ENCODE assay signal across 8 cellular contexts in genomic region chr4:112049119-112049518, GRCh38.
ATAC-seq lines count a peak whose summit lies in the region.
"Not testable (repeated sequence)": the region's sequence is repeated elsewhere in the genome, so short reads cannot be mapped to it uniquely, and the experiment has no call there.

No MANE protein-coding gene starts in this region.

- not testable (repeated sequence) for H3K27me3 Mint-ChIP-seq in stimulated activated memory B cell treated with anti-CD40 and anti-IgM and Interleukin-4, amounts not matched to agents 10 μg/mL and 1 μg/mL and 100 μg/mL, for 72 hours

- not testable (repeated sequence) for H3K36me3 Mint-ChIP-seq in stimulated activated memory B cell treated with anti-CD40 and anti-IgM and Interleukin-4, amounts not matched to agents 10 μg/mL and 1 μg/mL and 100 μg/mL, for 72 hours

- H3K4me1 Mint-ChIP-seq in stimulated activated memory B cell treated with anti-CD40 and anti-IgM and Interleukin-4, amounts not matched to agents 10 μg/mL and 1 μg/mL and 100 μg/mL, for 72 hours: not testable (repeated sequence)

- ATAC-seq in GM18517 (IDR thresholded peaks at IDR 0.05; ENCODE audit: unreplicated experiment) (peak; percentile 90), GM19035 (IDR thresholded peaks at IDR 0.05; ENCODE audit: unreplicated experiment) (peak; percentile 67), GM21360 (IDR thresholded peaks at IDR 0.05; ENCODE audit: unreplicated experiment) (peak; percentile 96), GM21717 (IDR thresholded peaks at IDR 0.05; ENCODE audit: unreplicated experiment) (peak; percentile 93), HG02798 (IDR thresholded peaks at IDR 0.05; ENCODE audit: poor library complexity, unreplicated experiment) (peak; percentile 78), HG03066 (IDR thresholded peaks at IDR 0.05; ENCODE audit: low read depth, unreplicated experiment) (peak; percentile 85), HG03442 (IDR thresholded peaks at IDR 0.05; ENCODE audit: unreplicated experiment) (peak; percentile 93)
- peak; percentile 73 for ATAC-seq in stimulated activated memory B cell treated with anti-CD40 and anti-IgM and Interleukin-4, amounts not matched to agents 10 μg/mL and 1 μg/mL and 100 μg/mL, for 72 hours

- not testable (repeated sequence) for H3K4me3 Mint-ChIP-seq in stimulated activated memory B cell treated with anti-CD40 and anti-IgM and Interleukin-4, amounts not matched to agents 10 μg/mL and 1 μg/mL and 100 μg/mL, for 72 hours

- not testable (repeated sequence) for H3K27ac Mint-ChIP-seq in stimulated activated memory B cell treated with anti-CD40 and anti-IgM and Interleukin-4, amounts not matched to agents 10 μg/mL and 1 μg/mL and 100 μg/mL, for 72 hours

- H3K9me3 Mint-ChIP-seq in stimulated activated memory B cell treated with anti-CD40 and anti-IgM and Interleukin-4, amounts not matched to agents 10 μg/mL and 1 μg/mL and 100 μg/mL, for 72 hours: not testable (repeated sequence)

Comparison
In these comparisons a context has a peak if more than half of its experiments do, and no peak if none do; other contexts are left out.
1. Peak in every context shown above with its lines: ATAC-seq.